24 cellular contexts compared by ENCODE assay signal in the genomic region with DNA sequence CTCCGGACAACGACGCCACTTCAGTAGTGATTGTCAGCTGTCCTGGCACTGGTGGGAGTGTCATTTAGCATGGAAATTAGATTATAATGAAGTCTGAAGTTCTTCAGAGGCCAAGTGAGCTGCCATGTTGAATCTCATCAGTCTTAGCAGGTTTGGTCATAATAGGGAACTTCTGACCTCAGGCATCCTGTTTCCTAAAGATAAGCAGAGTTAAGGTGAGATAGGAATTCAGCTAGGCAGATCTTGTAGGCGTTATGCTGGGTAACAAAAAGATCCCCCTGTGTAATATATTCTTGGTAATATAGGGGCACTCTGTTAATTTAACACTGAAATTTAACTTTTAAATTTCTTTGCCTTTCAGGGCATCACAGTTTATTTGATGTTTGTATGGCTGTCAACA.
"Had no signal": no experiment of that assay in that cellular context is flagged by ENCODE, and none has a peak within 500 bp of the region (broad histone marks: within the 10 kb centered on the region; RNA-seq: fewer than 3 reads in every experiment).

No MANE protein-coding gene starts in this region.

- H3K27me3 ChIP-seq: neural progenitor cell, ovary, right lobe of liver, sigmoid colon, stomach, thyroid gland, tibial nerve, upper lobe of right lung, uterus had no signal

- H3K9me3 ChIP-seq: ovary, psoas muscle, right lobe of liver, sigmoid colon, thoracic aorta, thyroid gland, tibial nerve, upper lobe of right lung, uterus had no signal

- H3K27ac ChIP-seq: neural progenitor cell, ovary, parathyroid adenoma, psoas muscle, right lobe of liver, sigmoid colon, stomach, thoracic aorta, thyroid gland, tibial nerve, upper lobe of right lung, uterus had no signal

- H2AFZ ChIP-seq: neural progenitor cell, parathyroid adenoma had no signal

- DNase-seq: natural killer cell; occipital lobe; ovary; posterior cingulate gyrus; psoas muscle; right cardiac atrium; right lobe of liver; sigmoid colon; small intestine; stimulated activated CD4-positive, alpha-beta T cell treated with anti-CD3 and anti-CD28 coated beads, Interleukin-15, amount 100 ng/mL, for 24 hours; stimulated activated CD4-positive, alpha-beta T cell treated with anti-CD3 and anti-CD28 coated beads, Interleukin-2, amount 100 ng/mL, for 24 hours; stimulated activated CD4-positive, alpha-beta T cell treated with anti-CD3 and anti-CD28 coated beads, Interleukin-2, amount 100 ng/mL, for 48 hours; stimulated activated CD4-positive, alpha-beta T cell treated with anti-CD3 and anti-CD28 coated beads, Interleukin-4, amount 100 ng/mL, for 24 hours; stimulated activated naive B cell treated with anti-CD40 and anti-IgM and Interleukin-4, amounts not matched to agents 10 μg/mL and 1 μg/mL and 100 μg/mL, for 72 hours; stimulated activated naive CD4-positive, alpha-beta T cell treated with Interleukin-2 at 50 U/mL for 16 hours; stomach; thyroid gland; upper lobe of right lung; uterus had no signal

- ATAC-seq: natural killer cell; psoas muscle; right cardiac atrium; right lobe of liver; stimulated activated effector memory CD8-positive, alpha-beta T cell treated with anti-CD3 and anti-CD28 coated beads, Interleukin-12 subunit alpha, Interleukin-12 subunit beta, amount 100 ng/mL, for 72 hours; stimulated activated naive B cell treated with anti-CD40 and anti-IgM and Interleukin-4, amounts not matched to agents 10 μg/mL and 1 μg/mL and 100 μg/mL, for 72 hours; upper lobe of right lung had no signal

- H3K36me3 ChIP-seq: neural progenitor cell, ovary, right lobe of liver, sigmoid colon, stomach, thoracic aorta, thyroid gland, upper lobe of right lung, uterus had no signal

- FAIRE-seq: small intestine had no signal

- H3K79me2 ChIP-seq: parathyroid adenoma had no signal

- H3K9ac ChIP-seq: neural progenitor cell, parathyroid adenoma had no signal

- H3K4me3 ChIP-seq: neural progenitor cell, ovary, psoas muscle, right lobe of liver, sigmoid colon, stomach, thoracic aorta, thyroid gland, tibial nerve, upper lobe of right lung, uterus had no signal

- H3K4me1 ChIP-seq: neural progenitor cell, parathyroid adenoma, psoas muscle, right lobe of liver, sigmoid colon, stomach, thyroid gland, upper lobe of right lung, uterus had no signal

- H3K4me2 ChIP-seq: neural progenitor cell had no signal
